In the genomic region with DNA sequence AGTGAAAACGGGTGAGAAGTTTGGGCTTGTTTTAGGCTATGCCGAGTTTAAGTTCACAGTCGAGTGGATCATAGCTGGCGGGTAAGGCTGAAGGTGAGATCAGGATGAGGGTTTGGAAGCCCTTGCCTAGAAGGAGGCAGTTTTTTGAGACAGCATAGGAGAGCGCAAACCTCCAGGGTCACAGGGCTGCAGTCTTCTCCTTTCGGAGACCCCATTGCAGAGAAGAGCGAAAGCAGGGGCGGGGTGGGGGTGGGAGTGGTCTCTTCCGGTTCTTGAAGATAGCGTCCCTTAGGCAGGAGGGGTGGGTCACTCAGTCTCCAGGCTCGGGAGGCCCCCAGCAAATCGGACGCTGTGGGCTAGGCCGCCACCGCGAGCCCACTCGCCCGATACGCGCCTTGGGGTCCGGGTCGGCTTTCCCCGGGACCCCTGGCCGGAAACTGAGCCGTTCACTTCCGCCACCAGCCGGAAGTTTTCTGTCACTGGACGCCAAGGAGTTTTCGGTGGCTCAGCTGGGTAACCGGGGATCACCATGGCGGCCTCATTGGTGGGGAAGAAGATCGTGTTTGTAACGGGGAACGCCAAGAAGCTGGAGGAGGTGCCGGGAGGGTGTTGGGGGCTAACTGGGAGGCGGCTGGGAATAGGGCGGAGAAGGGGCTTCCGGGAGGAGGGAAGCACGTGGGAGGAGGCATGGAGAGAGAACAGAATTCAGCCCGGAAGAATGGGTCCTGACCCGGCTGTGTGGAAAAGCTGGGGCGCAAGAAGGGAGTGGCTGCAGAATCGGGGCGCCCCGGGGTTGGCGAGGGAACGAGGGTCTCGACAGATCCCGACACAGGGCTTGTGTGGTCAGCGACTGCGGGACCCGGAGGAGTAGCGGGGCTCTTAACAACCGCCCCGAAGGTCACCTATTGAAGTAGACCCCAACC, we compare ENCODE assay signal across 1 cellular context.
TF ChIP-seq lines count a peak whose summit lies in the region.

A gene (plus strand): TSS at position 476 of the 923 bp plus-strand sequence. CDS start 54 bp downstream, at position 530.

TF ChIP-seq in HepG2, 621 proteins besides CTCF, POLR2A, EP300 and RAD21 (continued from another document and continues in another):
- TF ChIP-seq, protein P1, sequence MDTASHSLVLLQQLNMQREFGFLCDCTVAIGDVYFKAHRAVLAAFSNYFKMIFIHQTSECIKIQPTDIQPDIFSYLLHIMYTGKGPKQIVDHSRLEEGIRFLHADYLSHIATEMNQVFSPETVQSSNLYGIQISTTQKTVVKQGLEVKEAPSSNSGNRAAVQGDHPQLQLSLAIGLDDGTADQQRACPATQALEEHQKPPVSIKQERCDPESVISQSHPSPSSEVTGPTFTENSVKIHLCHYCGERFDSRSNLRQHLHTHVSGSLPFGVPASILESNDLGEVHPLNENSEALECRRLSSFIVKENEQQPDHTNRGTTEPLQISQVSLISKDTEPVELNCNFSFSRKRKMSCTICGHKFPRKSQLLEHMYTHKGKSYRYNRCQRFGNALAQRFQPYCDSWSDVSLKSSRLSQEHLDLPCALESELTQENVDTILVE (CRISPR knock-in tag; IDR thresholded peaks at IDR 0.05), result peak; percentile 71; the same call in 1 of the 2 replicates
- TF ChIP-seq, protein P2, sequence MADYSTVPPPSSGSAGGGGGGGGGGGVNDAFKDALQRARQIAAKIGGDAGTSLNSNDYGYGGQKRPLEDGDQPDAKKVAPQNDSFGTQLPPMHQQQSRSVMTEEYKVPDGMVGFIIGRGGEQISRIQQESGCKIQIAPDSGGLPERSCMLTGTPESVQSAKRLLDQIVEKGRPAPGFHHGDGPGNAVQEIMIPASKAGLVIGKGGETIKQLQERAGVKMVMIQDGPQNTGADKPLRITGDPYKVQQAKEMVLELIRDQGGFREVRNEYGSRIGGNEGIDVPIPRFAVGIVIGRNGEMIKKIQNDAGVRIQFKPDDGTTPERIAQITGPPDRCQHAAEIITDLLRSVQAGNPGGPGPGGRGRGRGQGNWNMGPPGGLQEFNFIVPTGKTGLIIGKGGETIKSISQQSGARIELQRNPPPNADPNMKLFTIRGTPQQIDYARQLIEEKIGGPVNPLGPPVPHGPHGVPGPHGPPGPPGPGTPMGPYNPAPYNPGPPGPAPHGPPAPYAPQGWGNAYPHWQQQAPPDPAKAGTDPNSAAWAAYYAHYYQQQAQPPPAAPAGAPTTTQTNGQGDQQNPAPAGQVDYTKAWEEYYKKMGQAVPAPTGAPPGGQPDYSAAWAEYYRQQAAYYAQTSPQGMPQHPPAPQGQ (CRISPR knock-in tag; IDR thresholded peaks at IDR 0.05; ENCODE audit: borderline replicate concordance), result no peak
- no peak for TF ChIP-seq ARNT (IDR thresholded peaks at IDR 0.05)
- peak; percentile 61 for TF ChIP-seq NFYB (CRISPR knock-in tag; IDR thresholded peaks at IDR 0.05)
- no peak for TF ChIP-seq ZNF143 (CRISPR knock-in tag; IDR thresholded peaks at IDR 0.05)
- TF ChIP-seq, protein P3, sequence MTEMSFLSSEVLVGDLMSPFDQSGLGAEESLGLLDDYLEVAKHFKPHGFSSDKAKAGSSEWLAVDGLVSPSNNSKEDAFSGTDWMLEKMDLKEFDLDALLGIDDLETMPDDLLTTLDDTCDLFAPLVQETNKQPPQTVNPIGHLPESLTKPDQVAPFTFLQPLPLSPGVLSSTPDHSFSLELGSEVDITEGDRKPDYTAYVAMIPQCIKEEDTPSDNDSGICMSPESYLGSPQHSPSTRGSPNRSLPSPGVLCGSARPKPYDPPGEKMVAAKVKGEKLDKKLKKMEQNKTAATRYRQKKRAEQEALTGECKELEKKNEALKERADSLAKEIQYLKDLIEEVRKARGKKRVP (CRISPR knock-in tag; IDR thresholded peaks at IDR 0.05), result peak in 1 of 2 experiments; percentile 45; a peak in 1 of 4 replicates
- TF ChIP-seq, protein P4, sequence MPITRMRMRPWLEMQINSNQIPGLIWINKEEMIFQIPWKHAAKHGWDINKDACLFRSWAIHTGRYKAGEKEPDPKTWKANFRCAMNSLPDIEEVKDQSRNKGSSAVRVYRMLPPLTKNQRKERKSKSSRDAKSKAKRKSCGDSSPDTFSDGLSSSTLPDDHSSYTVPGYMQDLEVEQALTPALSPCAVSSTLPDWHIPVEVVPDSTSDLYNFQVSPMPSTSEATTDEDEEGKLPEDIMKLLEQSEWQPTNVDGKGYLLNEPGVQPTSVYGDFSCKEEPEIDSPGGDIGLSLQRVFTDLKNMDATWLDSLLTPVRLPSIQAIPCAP (CRISPR knock-in tag; IDR thresholded peaks at IDR 0.05; ENCODE audit: low read depth), result peak; percentile 87; the same call in 1 of the 2 replicates
- TF ChIP-seq ZNF224 (CRISPR knock-in tag; IDR thresholded peaks at IDR 0.05), result peak; percentile 51; the same call in 1 of the 2 replicates
- TF ChIP-seq NFKBIZ (CRISPR knock-in tag; IDR thresholded peaks at IDR 0.05), result peak; percentile 90
- TF ChIP-seq ATF1 (CRISPR knock-in tag; IDR thresholded peaks at IDR 0.05), result no peak
- TF ChIP-seq HOXA7 (CRISPR knock-in tag; IDR thresholded peaks at IDR 0.05), result no peak
- no peak; the same call in 1 of the 2 replicates for TF ChIP-seq ZNF616 (CRISPR knock-in tag; IDR thresholded peaks at IDR 0.05; ENCODE audit: low read depth)
- TF ChIP-seq AGO1 (IDR thresholded peaks at IDR 0.05; ENCODE audit: low read depth, low read length, poor library complexity, severe bottlenecking), result peak; percentile 77
- peak; percentile 19; the same call in 1 of the 2 replicates for TF ChIP-seq BHLHE40 (IDR thresholded peaks at IDR 0.05; ENCODE audit: low read length)
- TF ChIP-seq HOXD1 (CRISPR knock-in tag; IDR thresholded peaks at IDR 0.05), result peak; percentile 62; the same call in 1 of the 2 replicates
- TF ChIP-seq, protein P5, sequence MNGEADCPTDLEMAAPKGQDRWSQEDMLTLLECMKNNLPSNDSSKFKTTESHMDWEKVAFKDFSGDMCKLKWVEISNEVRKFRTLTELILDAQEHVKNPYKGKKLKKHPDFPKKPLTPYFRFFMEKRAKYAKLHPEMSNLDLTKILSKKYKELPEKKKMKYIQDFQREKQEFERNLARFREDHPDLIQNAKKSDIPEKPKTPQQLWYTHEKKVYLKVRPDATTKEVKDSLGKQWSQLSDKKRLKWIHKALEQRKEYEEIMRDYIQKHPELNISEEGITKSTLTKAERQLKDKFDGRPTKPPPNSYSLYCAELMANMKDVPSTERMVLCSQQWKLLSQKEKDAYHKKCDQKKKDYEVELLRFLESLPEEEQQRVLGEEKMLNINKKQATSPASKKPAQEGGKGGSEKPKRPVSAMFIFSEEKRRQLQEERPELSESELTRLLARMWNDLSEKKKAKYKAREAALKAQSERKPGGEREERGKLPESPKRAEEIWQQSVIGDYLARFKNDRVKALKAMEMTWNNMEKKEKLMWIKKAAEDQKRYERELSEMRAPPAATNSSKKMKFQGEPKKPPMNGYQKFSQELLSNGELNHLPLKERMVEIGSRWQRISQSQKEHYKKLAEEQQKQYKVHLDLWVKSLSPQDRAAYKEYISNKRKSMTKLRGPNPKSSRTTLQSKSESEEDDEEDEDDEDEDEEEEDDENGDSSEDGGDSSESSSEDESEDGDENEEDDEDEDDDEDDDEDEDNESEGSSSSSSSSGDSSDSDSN (CRISPR knock-in tag; IDR thresholded peaks at IDR 0.05), result peak; percentile 89
- TF ChIP-seq, protein P6, sequence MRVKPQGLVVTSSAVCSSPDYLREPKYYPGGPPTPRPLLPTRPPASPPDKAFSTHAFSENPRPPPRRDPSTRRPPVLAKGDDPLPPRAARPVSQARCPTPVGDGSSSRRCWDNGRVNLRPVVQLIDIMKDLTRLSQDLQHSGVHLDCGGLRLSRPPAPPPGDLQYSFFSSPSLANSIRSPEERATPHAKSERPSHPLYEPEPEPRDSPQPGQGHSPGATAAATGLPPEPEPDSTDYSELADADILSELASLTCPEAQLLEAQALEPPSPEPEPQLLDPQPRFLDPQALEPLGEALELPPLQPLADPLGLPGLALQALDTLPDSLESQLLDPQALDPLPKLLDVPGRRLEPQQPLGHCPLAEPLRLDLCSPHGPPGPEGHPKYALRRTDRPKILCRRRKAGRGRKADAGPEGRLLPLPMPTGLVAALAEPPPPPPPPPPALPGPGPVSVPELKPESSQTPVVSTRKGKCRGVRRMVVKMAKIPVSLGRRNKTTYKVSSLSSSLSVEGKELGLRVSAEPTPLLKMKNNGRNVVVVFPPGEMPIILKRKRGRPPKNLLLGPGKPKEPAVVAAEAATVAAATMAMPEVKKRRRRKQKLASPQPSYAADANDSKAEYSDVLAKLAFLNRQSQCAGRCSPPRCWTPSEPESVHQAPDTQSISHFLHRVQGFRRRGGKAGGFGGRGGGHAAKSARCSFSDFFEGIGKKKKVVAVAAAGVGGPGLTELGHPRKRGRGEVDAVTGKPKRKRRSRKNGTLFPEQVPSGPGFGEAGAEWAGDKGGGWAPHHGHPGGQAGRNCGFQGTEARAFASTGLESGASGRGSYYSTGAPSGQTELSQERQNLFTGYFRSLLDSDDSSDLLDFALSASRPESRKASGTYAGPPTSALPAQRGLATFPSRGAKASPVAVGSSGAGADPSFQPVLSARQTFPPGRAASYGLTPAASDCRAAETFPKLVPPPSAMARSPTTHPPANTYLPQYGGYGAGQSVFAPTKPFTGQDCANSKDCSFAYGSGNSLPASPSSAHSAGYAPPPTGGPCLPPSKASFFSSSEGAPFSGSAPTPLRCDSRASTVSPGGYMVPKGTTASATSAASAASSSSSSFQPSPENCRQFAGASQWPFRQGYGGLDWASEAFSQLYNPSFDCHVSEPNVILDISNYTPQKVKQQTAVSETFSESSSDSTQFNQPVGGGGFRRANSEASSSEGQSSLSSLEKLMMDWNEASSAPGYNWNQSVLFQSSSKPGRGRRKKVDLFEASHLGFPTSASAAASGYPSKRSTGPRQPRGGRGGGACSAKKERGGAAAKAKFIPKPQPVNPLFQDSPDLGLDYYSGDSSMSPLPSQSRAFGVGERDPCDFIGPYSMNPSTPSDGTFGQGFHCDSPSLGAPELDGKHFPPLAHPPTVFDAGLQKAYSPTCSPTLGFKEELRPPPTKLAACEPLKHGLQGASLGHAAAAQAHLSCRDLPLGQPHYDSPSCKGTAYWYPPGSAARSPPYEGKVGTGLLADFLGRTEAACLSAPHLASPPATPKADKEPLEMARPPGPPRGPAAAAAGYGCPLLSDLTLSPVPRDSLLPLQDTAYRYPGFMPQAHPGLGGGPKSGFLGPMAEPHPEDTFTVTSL (CRISPR knock-in tag; IDR thresholded peaks at IDR 0.05; ENCODE audit: borderline replicate concordance), result 0 out of 2 replicates have a peak, but pooled peaks have one; percentile 42
- TF ChIP-seq TAF15 (IDR thresholded peaks at IDR 0.05; ENCODE audit: low read depth, low read length, poor library complexity, severe bottlenecking), result peak; percentile 92
- peak; percentile 92; the same call in 1 of the 2 replicates for TF ChIP-seq ZNF17 (CRISPR knock-in tag; IDR thresholded peaks at IDR 0.05)
- TF ChIP-seq, protein P7, sequence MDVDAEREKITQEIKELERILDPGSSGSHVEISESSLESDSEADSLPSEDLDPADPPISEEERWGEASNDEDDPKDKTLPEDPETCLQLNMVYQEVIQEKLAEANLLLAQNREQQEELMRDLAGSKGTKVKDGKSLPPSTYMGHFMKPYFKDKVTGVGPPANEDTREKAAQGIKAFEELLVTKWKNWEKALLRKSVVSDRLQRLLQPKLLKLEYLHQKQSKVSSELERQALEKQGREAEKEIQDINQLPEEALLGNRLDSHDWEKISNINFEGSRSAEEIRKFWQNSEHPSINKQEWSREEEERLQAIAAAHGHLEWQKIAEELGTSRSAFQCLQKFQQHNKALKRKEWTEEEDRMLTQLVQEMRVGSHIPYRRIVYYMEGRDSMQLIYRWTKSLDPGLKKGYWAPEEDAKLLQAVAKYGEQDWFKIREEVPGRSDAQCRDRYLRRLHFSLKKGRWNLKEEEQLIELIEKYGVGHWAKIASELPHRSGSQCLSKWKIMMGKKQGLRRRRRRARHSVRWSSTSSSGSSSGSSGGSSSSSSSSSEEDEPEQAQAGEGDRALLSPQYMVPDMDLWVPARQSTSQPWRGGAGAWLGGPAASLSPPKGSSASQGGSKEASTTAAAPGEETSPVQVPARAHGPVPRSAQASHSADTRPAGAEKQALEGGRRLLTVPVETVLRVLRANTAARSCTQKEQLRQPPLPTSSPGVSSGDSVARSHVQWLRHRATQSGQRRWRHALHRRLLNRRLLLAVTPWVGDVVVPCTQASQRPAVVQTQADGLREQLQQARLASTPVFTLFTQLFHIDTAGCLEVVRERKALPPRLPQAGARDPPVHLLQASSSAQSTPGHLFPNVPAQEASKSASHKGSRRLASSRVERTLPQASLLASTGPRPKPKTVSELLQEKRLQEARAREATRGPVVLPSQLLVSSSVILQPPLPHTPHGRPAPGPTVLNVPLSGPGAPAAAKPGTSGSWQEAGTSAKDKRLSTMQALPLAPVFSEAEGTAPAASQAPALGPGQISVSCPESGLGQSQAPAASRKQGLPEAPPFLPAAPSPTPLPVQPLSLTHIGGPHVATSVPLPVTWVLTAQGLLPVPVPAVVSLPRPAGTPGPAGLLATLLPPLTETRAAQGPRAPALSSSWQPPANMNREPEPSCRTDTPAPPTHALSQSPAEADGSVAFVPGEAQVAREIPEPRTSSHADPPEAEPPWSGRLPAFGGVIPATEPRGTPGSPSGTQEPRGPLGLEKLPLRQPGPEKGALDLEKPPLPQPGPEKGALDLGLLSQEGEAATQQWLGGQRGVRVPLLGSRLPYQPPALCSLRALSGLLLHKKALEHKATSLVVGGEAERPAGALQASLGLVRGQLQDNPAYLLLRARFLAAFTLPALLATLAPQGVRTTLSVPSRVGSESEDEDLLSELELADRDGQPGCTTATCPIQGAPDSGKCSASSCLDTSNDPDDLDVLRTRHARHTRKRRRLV (CRISPR knock-in tag; IDR thresholded peaks at IDR 0.05), result peak; percentile 23; the same call in 1 of the 2 replicates
- TF ChIP-seq CHD2 (IDR thresholded peaks at IDR 0.05; ENCODE audit: low read depth, low read length), result no peak
- 0 out of 2 replicates have a peak, but pooled peaks have one; percentile 42 for TF ChIP-seq STAT5B (CRISPR knock-in tag; IDR thresholded peaks at IDR 0.05)
- peak; percentile 83 for TF ChIP-seq ZNF160 (CRISPR knock-in tag; IDR thresholded peaks at IDR 0.05)
- TF ChIP-seq, protein P8, sequence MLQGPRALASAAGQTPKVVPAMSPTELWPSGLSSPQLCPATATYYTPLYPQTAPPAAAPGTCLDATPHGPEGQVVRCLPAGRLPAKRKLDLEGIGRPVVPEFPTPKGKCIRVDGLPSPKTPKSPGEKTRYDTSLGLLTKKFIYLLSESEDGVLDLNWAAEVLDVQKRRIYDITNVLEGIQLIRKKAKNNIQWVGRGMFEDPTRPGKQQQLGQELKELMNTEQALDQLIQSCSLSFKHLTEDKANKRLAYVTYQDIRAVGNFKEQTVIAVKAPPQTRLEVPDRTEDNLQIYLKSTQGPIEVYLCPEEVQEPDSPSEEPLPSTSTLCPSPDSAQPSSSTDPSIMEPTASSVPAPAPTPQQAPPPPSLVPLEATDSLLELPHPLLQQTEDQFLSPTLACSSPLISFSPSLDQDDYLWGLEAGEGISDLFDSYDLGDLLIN (CRISPR knock-in tag; IDR thresholded peaks at IDR 0.05; ENCODE audit: borderline replicate concordance), result peak; percentile 77; the same call in 1 of the 2 replicates
- TF ChIP-seq, protein P9, sequence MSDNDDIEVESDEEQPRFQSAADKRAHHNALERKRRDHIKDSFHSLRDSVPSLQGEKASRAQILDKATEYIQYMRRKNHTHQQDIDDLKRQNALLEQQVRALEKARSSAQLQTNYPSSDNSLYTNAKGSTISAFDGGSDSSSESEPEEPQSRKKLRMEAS (IDR thresholded peaks at IDR 0.05), result peak; percentile 98
- no peak for TF ChIP-seq PCBP2 (optimal IDR thresholded peaks at IDR 0.05; ENCODE audit: low read depth, low read length, poor library complexity, severe bottlenecking)
